Comparison of ENCODE assay signal across 8 cellular contexts in genomic region chr1:25618433-25618808, GRCh38. TPM values are rescaled to one million over a fixed set of nuclear protein-coding genes. Genes with fewer than 3 reads are reported as not detected.
DNase-seq lines count a peak whose midpoint lies in the region; TF ChIP-seq lines count a peak whose summit lies in the region.

No MANE protein-coding gene starts in this region.

- H2AK5ac ChIP-seq in mesenchymal stem cell (ENCODE audit: low read length, severe bottlenecking), result no peak overlapping the region

- peaks cover 7% of the 10 kb centered on the region for H3K36me3 Mint-ChIP-seq in activated CD4-positive, alpha-beta T cell treated with anti-CD3 and anti-CD28 coated beads, Interleukin-2, amount 10 ng/mL, durations not matched to agents 24 days and 14 days (ENCODE audit: low read depth)

- H2BK12ac ChIP-seq in mesenchymal stem cell (ENCODE audit: low read length in 2 of 2), result peak overlapping the region in 1 of 2 experiments; percentile 6

- H2BK120ac ChIP-seq in mesenchymal stem cell (ENCODE audit: low read depth, low read length), result no peak overlapping the region

- no peaks in the 10 kb centered on the region for H3K9me3 Mint-ChIP-seq in activated CD4-positive, alpha-beta T cell treated with anti-CD3 and anti-CD28 coated beads, Interleukin-2, amount 10 ng/mL, durations not matched to agents 24 days and 14 days

- H4K91ac ChIP-seq in mesenchymal stem cell (ENCODE audit: low read length), result no peak overlapping the region

- H3K27ac Mint-ChIP-seq in activated CD4-positive, alpha-beta T cell treated with anti-CD3 and anti-CD28 coated beads, Interleukin-2, amount 10 ng/mL, durations not matched to agents 24 days and 14 days, result peak overlapping the region; percentile 85

- H2AFZ ChIP-seq in mesenchymal stem cell (ENCODE audit: low read depth, low read length), result no peak overlapping the region

- H3K9ac ChIP-seq in mesenchymal stem cell (ENCODE audit: low read length), result peak overlapping the region; percentile 82

- TF ChIP-seq POLR2A in breast epithelium (IDR thresholded peaks at IDR 0.05), result no peak
- TF ChIP-seq POLR2A in testis (IDR thresholded peaks at IDR 0.05), result no peak

- no peak overlapping the region for H3K14ac ChIP-seq in mesenchymal stem cell (ENCODE audit: low read length in 2 of 2)

- H3K23ac ChIP-seq in mesenchymal stem cell (ENCODE audit: low read length in 2 of 2), result no peak overlapping the region

- H3K4me2 ChIP-seq in mesenchymal stem cell (ENCODE audit: low read length, poor library complexity, severe bottlenecking), result no peak overlapping the region

- H3K4ac ChIP-seq in mesenchymal stem cell (ENCODE audit: low read depth in 1 of 2, low read length in 2 of 2), result no peak overlapping the region

- H2BK5ac ChIP-seq in mesenchymal stem cell (ENCODE audit: low read depth, low read length, poor library complexity, severe bottlenecking), result no peak overlapping the region

- H3K4me3 Mint-ChIP-seq in activated CD4-positive, alpha-beta T cell treated with anti-CD3 and anti-CD28 coated beads, Interleukin-2, amount 10 ng/mL, durations not matched to agents 24 days and 14 days, result peak overlapping the region; percentile 91

- H3K9me3 ChIP-seq in breast epithelium, result no peaks in the 10 kb centered on the region
- no peaks in the 10 kb centered on the region for H3K9me3 ChIP-seq in mesenchymal stem cell (ENCODE audit: control insufficient read depth, low read length)
- H3K9me3 ChIP-seq in testis, result no peaks in the 10 kb centered on the region

- H3K4me3 ChIP-seq in breast epithelium (peak overlapping the region; percentile 81 to 87 (median 86)), mesenchymal stem cell (ENCODE audit: insufficient read depth in 1 of 2, low read depth in 1 of 2, low read length in 2 of 2) (peak overlapping the region; percentile 58 to 81), testis (peak overlapping the region; percentile 76 to 80)

- H3K27me3 Mint-ChIP-seq in activated CD4-positive, alpha-beta T cell treated with anti-CD3 and anti-CD28 coated beads, Interleukin-2, amount 10 ng/mL, durations not matched to agents 24 days and 14 days, result peaks cover 63% of the 10 kb centered on the region

- H4K8ac ChIP-seq in mesenchymal stem cell (ENCODE audit: low read length), result peak overlapping the region; percentile 29

- peak overlapping the region in 1 of 2 donors; percentile 74 for H3K27ac ChIP-seq in breast epithelium
- H3K27ac ChIP-seq in mesenchymal stem cell (ENCODE audit: low read length, poor library complexity, severe bottlenecking), result no peak overlapping the region
- peak overlapping the region in 1 of 2 donors; percentile 53 for H3K27ac ChIP-seq in testis

- H3K4me1 ChIP-seq in breast epithelium (no peaks in the 10 kb centered on the region), mesenchymal stem cell (ENCODE audit: control insufficient read depth, insufficient read depth, low read depth, low read length) (peaks cover 24% of the 10 kb centered on the region), testis (peaks cover 13% of the 10 kb centered on the region)

- intact Hi-C loops in activated CD4-positive, alpha-beta T cell treated with anti-CD3 and anti-CD28 coated beads, Interleukin-2, amount 10 ng/mL, durations not matched to agents 24 days and 14 days (cut with micrococcal nuclease), result loop anchor here (2.0 to 5.0 kb wide), 2 partner anchors 71 to 156 kb away; no protein-coding TSS in a partner anchor
- intact Hi-C loops in breast epithelium (cut with DNase I; ENCODE audit: low total_unique reads), result loop anchor here (10.0 kb wide), 1 partner anchor 186 kb away; the partner anchor contains the start of gene SELENON
- intact Hi-C loops in testis (cut with DNase I; ENCODE audit: low total_unique reads), result no loop called here

- no peak overlapping the region for H2BK15ac ChIP-seq in mesenchymal stem cell (ENCODE audit: low read depth, poor library complexity, severe bottlenecking)

- DNase-seq in activated CD4-positive, alpha-beta T cell treated with anti-CD3 and anti-CD28 coated beads, Interleukin-2, amount 10 ng/mL, durations not matched to agents 24 days and 14 days, result peak; percentile 65
- no peak for DNase-seq in activated CD4-positive, alpha-beta T cell treated with anti-CD3 and anti-CD28 coated beads for 1 hour
- DNase-seq in breast epithelium (ENCODE audit: low spot score in 2 of 2) (no peak), mesenchymal stem cell (no peak), testis (no peak), HK-2 (ENCODE audit: unreplicated experiment) (no peak), foreskin melanocyte (no peak), NCI-H526 treated with DMSO at 0.1 percent for 48 hours (lab: John Stamatoyannopoulos, UW) (no peak)

- WGBS in mesenchymal stem cell, result 41% methylated on average over 4 of the region's 4 CpGs
- 16 to 33% methylated on average over 4 of the region's 4 CpGs for WGBS in testis, 2 donors

- TF ChIP-seq CTCF in breast epithelium (IDR thresholded peaks at IDR 0.05), result no peak
- no peak for TF ChIP-seq CTCF in testis (IDR thresholded peaks at IDR 0.05)

- H3K36me3 ChIP-seq in breast epithelium (no peaks in the 10 kb centered on the region), mesenchymal stem cell (ENCODE audit: control insufficient read depth in 1 of 2, insufficient read depth in 2 of 2, low read depth in 1 of 2, low read length in 2 of 2) (peaks cover 0 to 4% of the 10 kb centered on the region in 2 experiments), testis (ENCODE audit: low read depth, missing control alignments) (no peaks in the 10 kb centered on the region)

- H3K27me3 ChIP-seq in breast epithelium, result no peaks in the 10 kb centered on the region
- peaks cover 7 to 69% of the 10 kb centered on the region in 2 experiments for H3K27me3 ChIP-seq in mesenchymal stem cell (ENCODE audit: control insufficient read depth in 1 of 2, insufficient read depth in 1 of 2, low read length in 2 of 2)
- H3K27me3 ChIP-seq in testis, result no peaks in the 10 kb centered on the region

- no peaks in the 10 kb centered on the region for H3K79me1 ChIP-seq in mesenchymal stem cell (replicated peaks; ENCODE audit: low read length, poor library complexity, severe bottlenecking)

- H3K4me1 Mint-ChIP-seq in activated CD4-positive, alpha-beta T cell treated with anti-CD3 and anti-CD28 coated beads, Interleukin-2, amount 10 ng/mL, durations not matched to agents 24 days and 14 days, result peaks cover 70% of the 10 kb centered on the region

- H3K18ac ChIP-seq in mesenchymal stem cell (ENCODE audit: low read depth in 1 of 2, low read length in 2 of 2), result no peak overlapping the region

RNA-seq across cellular contexts. Expression of gene MAN1C1, which starts 1.8 kb away (rescaled TPM):
- 2.2 and 2.9 TPM in 2 replicates for total RNA-seq in activated CD4-positive, alpha-beta T cell treated with anti-CD3 and anti-CD28 coated beads, Interleukin-2, amount 10 ng/mL, durations not matched to agents 24 days and 14 days
- total RNA-seq in breast epithelium (10 to 100 TPM in 1 of 3 donors, 1 to 10 TPM in 2; 6.7 to 13.8 (median 6.9) TPM), testis (10 to 100 TPM; 12.8 to 21.1 TPM)
- polyA plus RNA-seq in mesenchymal stem cell (2013, experiment 1 of 2), result 11.2 TPM
- polyA plus RNA-seq in mesenchymal stem cell (2013, experiment 2 of 2), result 11.4 TPM
- polyA plus RNA-seq in testis (ENCODE audit: insufficient read depth, low read depth, low replicate concordance), result 14.8 TPM
